23 cellular contexts compared by ENCODE assay signal in genomic region chr2:167790189-167790588, GRCh38.
"Had no signal": no experiment of that assay in that cellular context is flagged by ENCODE, and none has a peak within 500 bp of the region (broad histone marks: within the 10 kb centered on the region; RNA-seq: fewer than 3 reads in every experiment).

No MANE protein-coding gene starts in this region.

- H2AFZ ChIP-seq: neural progenitor cell, parathyroid adenoma had no signal

- H3K36me3 ChIP-seq: colonic mucosa, lower lobe of right lung, neural progenitor cell, thoracic aorta, transverse colon, upper lobe of right lung, uterus had no signal

- DNase-seq: colonic mucosa; effector memory CD4-positive, alpha-beta T cell; hypothalamus; left ventricle myocardium superior; lower lobe of right lung; natural killer cell; psoas muscle; right cardiac atrium; small intestine; stimulated activated CD4-positive, alpha-beta T cell treated with anti-CD3 and anti-CD28 coated beads, Interleukin-15, amount 100 ng/mL, for 24 hours; stimulated activated CD4-positive, alpha-beta T cell treated with anti-CD3 and anti-CD28 coated beads, Interleukin-2, amount 100 ng/mL, for 48 hours; stimulated activated naive B cell treated with anti-CD40 and anti-IgM and Interleukin-4, amounts not matched to agents 10 μg/mL and 1 μg/mL and 100 μg/mL, for 72 hours; transverse colon; upper lobe of right lung; uterus had no signal

- FAIRE-seq: endometrium, frontal cortex, keratinocyte, small intestine had no signal

- H3K4me3 ChIP-seq: colonic mucosa, lower lobe of right lung, neural progenitor cell, psoas muscle, thoracic aorta, transverse colon, upper lobe of right lung, uterus had no signal

- H3K4me1 ChIP-seq: colonic mucosa, lower lobe of right lung, parathyroid adenoma, psoas muscle, upper lobe of right lung, uterus had no signal

- H3K9ac ChIP-seq: neural progenitor cell, parathyroid adenoma had no signal

- H3K27ac ChIP-seq: colonic mucosa, lower lobe of right lung, neural progenitor cell, parathyroid adenoma, psoas muscle, thoracic aorta, transverse colon, upper lobe of right lung, uterus had no signal

- H3K9me3 ChIP-seq: colonic mucosa, lower lobe of right lung, psoas muscle, thoracic aorta, transverse colon, upper lobe of right lung, uterus had no signal

- H3K36me3 Mint-ChIP-seq: natural killer cell; stimulated activated naive B cell treated with anti-CD40 and anti-IgM and Interleukin-4, amounts not matched to agents 10 μg/mL and 1 μg/mL and 100 μg/mL, for 72 hours had no signal

- ATAC-seq: left ventricle myocardium superior; lower lobe of right lung; natural killer cell; psoas muscle; right cardiac atrium; stimulated activated naive B cell treated with anti-CD40 and anti-IgM and Interleukin-4, amounts not matched to agents 10 μg/mL and 1 μg/mL and 100 μg/mL, for 72 hours; upper lobe of right lung had no signal

- H3K79me2 ChIP-seq: parathyroid adenoma had no signal

- H3K4me2 ChIP-seq: neural progenitor cell had no signal

- H3K27me3 Mint-ChIP-seq: dendritic cell treated with granulocyte-macrophage colony-stimulating factor and Interleukin-4, amounts not matched to agents 40 ng/mL and 50 ng/mL, for 4 days; stimulated activated naive B cell treated with anti-CD40 and anti-IgM and Interleukin-4, amounts not matched to agents 10 μg/mL and 1 μg/mL and 100 μg/mL, for 72 hours had no signal

- H3K27me3 ChIP-seq: colonic mucosa, neural progenitor cell, transverse colon, upper lobe of right lung, uterus had no signal

- H3K27ac Mint-ChIP-seq: dendritic cell treated with granulocyte-macrophage colony-stimulating factor and Interleukin-4, amounts not matched to agents 40 ng/mL and 50 ng/mL, for 4 days; natural killer cell; neural progenitor cell; stimulated activated naive B cell treated with anti-CD40 and anti-IgM and Interleukin-4, amounts not matched to agents 10 μg/mL and 1 μg/mL and 100 μg/mL, for 72 hours; stimulated activated naive CD8-positive, alpha-beta T cell treated with anti-CD3 and anti-CD28 coated beads, Interleukin-15, Interleukin-2, amounts not matched to agents 100 ng/mL and 50 ng/mL, for 24 hours had no signal

- H3K4me3 Mint-ChIP-seq: dendritic cell treated with granulocyte-macrophage colony-stimulating factor and Interleukin-4, amounts not matched to agents 40 ng/mL and 50 ng/mL, for 4 days; natural killer cell; neural progenitor cell; stimulated activated naive B cell treated with anti-CD40 and anti-IgM and Interleukin-4, amounts not matched to agents 10 μg/mL and 1 μg/mL and 100 μg/mL, for 72 hours; stimulated activated naive CD8-positive, alpha-beta T cell treated with anti-CD3 and anti-CD28 coated beads, Interleukin-15, Interleukin-2, amounts not matched to agents 100 ng/mL and 50 ng/mL, for 24 hours had no signal

- H3K9me3 Mint-ChIP-seq: natural killer cell; stimulated activated naive B cell treated with anti-CD40 and anti-IgM and Interleukin-4, amounts not matched to agents 10 μg/mL and 1 μg/mL and 100 μg/mL, for 72 hours; stimulated activated naive CD8-positive, alpha-beta T cell treated with anti-CD3 and anti-CD28 coated beads, Interleukin-15, Interleukin-2, amounts not matched to agents 100 ng/mL and 50 ng/mL, for 24 hours had no signal

- H3K4me1 Mint-ChIP-seq: natural killer cell; stimulated activated naive B cell treated with anti-CD40 and anti-IgM and Interleukin-4, amounts not matched to agents 10 μg/mL and 1 μg/mL and 100 μg/mL, for 72 hours had no signal
